ENCODE assay signal across 10 cellular contexts in the genomic region with DNA sequence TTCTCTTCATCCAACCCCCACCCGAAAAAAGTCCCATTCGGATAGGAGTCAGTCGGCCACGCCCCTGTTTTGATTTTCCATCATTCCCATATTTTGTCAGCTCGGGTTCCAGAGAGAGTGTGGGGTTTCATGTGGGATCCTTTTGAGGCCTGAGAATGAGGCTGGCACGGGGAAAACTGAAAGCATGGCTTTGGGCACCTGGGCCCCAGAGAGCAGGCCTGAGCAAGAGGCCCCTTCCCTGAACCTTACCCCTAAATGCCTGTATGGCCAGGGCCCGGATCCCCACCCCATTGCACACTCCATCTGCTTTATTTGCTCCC. TPM values are rescaled to one million over a fixed set of nuclear protein-coding genes. Genes with fewer than 3 reads are reported as not detected.
DNase-seq lines count a peak whose midpoint lies in the region; FAIRE-seq and TF ChIP-seq lines count a peak whose summit lies in the region.
"Had no signal": no experiment of that assay in that cellular context is flagged by ENCODE, and none has a peak within 500 bp of the region (broad histone marks: within the 10 kb centered on the region; RNA-seq: fewer than 3 reads in every experiment).

No MANE protein-coding gene starts in this region.

- H3K27me3 ChIP-seq in tibial nerve = peaks cover 0 to 98% of the 10 kb centered on the region in 2 donors
- peaks cover 93% of the 10 kb centered on the region for H3K27me3 ChIP-seq in brain microvascular endothelial cell (replicated peaks)

- peak overlapping the region; percentile 58 for H3K4me3 Mint-ChIP-seq in activated naive CD4-positive, alpha-beta T cell treated with anti-CD3 and anti-CD28 coated beads, Interleukin-2, amount 10 ng/mL, durations not matched to agents 7 days and 5 days

- H3K4me3 ChIP-seq in fibroblast of pulmonary artery (replicated peaks; ENCODE audit: low read depth, low read length) (peak overlapping the region; percentile 52), tibial nerve (peak overlapping the region in 2 of 4 donors; percentile 38 to 51), brain microvascular endothelial cell (ENCODE audit: low read depth, low read length) (no peak overlapping the region)

- H3K9me3 Mint-ChIP-seq in activated naive CD4-positive, alpha-beta T cell treated with anti-CD3 and anti-CD28 coated beads, Interleukin-2, amount 10 ng/mL, durations not matched to agents 7 days and 5 days = no peaks in the 10 kb centered on the region

- peaks cover 0 to 63% (median 17%) of the 10 kb centered on the region in 4 donors for H3K4me1 ChIP-seq in tibial nerve

- DNase-seq in activated naive CD4-positive, alpha-beta T cell treated with anti-CD3 and anti-CD28 coated beads, Interleukin-2, amount 10 ng/mL, durations not matched to agents 7 days and 5 days = no peak
- DNase-seq in activated naive CD4-positive, alpha-beta T cell treated with anti-CD3 and anti-CD28 coated beads, Interleukin-2, amount 50 U/mL, for 16 hours = no peak
- DNase-seq in fibroblast of pulmonary artery (ENCODE audit: low read depth) (no peak), tibial nerve (ENCODE audit: low spot score in 2 of 2) (no peak), urothelium cell line (ENCODE audit: low spot score) (no peak), brain microvascular endothelial cell (no peak)
- DNase-seq: nucleus accumbens; PC-3; stimulated activated naive CD4-positive, alpha-beta T cell treated with Interleukin-2 at 50 U/mL for 16 hours had no signal

- peaks cover 98% of the 10 kb centered on the region for H3K27me3 Mint-ChIP-seq in activated naive CD4-positive, alpha-beta T cell treated with anti-CD3 and anti-CD28 coated beads, Interleukin-2, amount 10 ng/mL, durations not matched to agents 7 days and 5 days

- no peaks in the 10 kb centered on the region for H3K36me3 ChIP-seq in tibial nerve
- no peaks in the 10 kb centered on the region for H3K36me3 ChIP-seq in brain microvascular endothelial cell (replicated peaks)

- H3K9me3 ChIP-seq in tibial nerve = no peaks in the 10 kb centered on the region

- peak overlapping the region in 3 of 4 donors; percentile 71 to 81 (median 75) for H3K27ac ChIP-seq in tibial nerve
- no peak overlapping the region for H3K27ac ChIP-seq in brain microvascular endothelial cell

- CTCF ChIA-PET in activated naive CD4-positive, alpha-beta T cell treated with anti-CD3 and anti-CD28 coated beads, Interleukin-2, amount 10 ng/mL, durations not matched to agents 7 days and 5 days (lab: Charles Lee) = interaction anchor here (0.5 to 1.6 kb wide), 5 partner anchors 10 to 504 kb away, joined by 3 to 6 read pairs (median 3); no protein-coding TSS in a partner anchor

- TF ChIP-seq POLR2A in tibial nerve (IDR thresholded peaks at IDR 0.05) = no peak

- no peak for FAIRE-seq in urothelium cell line (lab: Jason Lieb, UNC)
- FAIRE-seq: GM18507 had no signal

- peaks cover 9% of the 10 kb centered on the region for H3K36me3 Mint-ChIP-seq in activated naive CD4-positive, alpha-beta T cell treated with anti-CD3 and anti-CD28 coated beads, Interleukin-2, amount 10 ng/mL, durations not matched to agents 7 days and 5 days

- no peak overlapping the region for H3K27ac Mint-ChIP-seq in activated naive CD4-positive, alpha-beta T cell treated with anti-CD3 and anti-CD28 coated beads, Interleukin-2, amount 10 ng/mL, durations not matched to agents 7 days and 5 days

- in situ Hi-C loops in brain microvascular endothelial cell (cut with HindIII; ENCODE audit: low pct_ligation_motif_present, low sequenced_read_pairs) = no loop called here

- H3K4me1 Mint-ChIP-seq in activated naive CD4-positive, alpha-beta T cell treated with anti-CD3 and anti-CD28 coated beads, Interleukin-2, amount 10 ng/mL, durations not matched to agents 7 days and 5 days = peaks cover 84% of the 10 kb centered on the region

- 31 to 46% methylated on average over 7 of the region's 7 CpGs for WGBS in tibial nerve, 2 donors

- no peak for TF ChIP-seq CTCF in fibroblast of pulmonary artery (IDR thresholded peaks at IDR 0.05; ENCODE audit: low read length, missing control alignments)
- no peak for TF ChIP-seq CTCF in tibial nerve (IDR thresholded peaks at IDR 0.05)
- TF ChIP-seq CTCF in brain microvascular endothelial cell (IDR thresholded peaks at IDR 0.05; ENCODE audit: low read depth, low read length, missing control alignments) = no peak

- TF ChIP-seq EP300 in tibial nerve (IDR thresholded peaks at IDR 0.05) = no peak

RNA-seq across cellular contexts. Expression of gene HOXB4, which starts 4.6 kb away (rescaled TPM):
- 1 to 10 TPM; 1.2 to 3.5 (median 2.0) TPM for total RNA-seq in tibial nerve

RNA-seq across cellular contexts. Expression of gene HOXB3, which starts 7.3 kb away (rescaled TPM):
- total RNA-seq in tibial nerve = 10 to 100 TPM in 2 of 4 donors, 1 to 10 TPM in 2; 3.7 to 14.1 (median 9.4) TPM

RNA-seq across cellular contexts. Expression of gene HOXB5, which starts 10.9 kb away (rescaled TPM):
- 1 to 10 TPM in 2 of 4 donors, not detected in 2; 1.6 to 1.8 TPM for total RNA-seq in tibial nerve

RNA-seq across cellular contexts. Expression of gene HOXB6, which starts 22.1 kb away (rescaled TPM):
- 1 to 10 TPM in 3 of 4 donors, under 1 TPM in 1; 0.66 to 5.1 (median 2.9) TPM for total RNA-seq in tibial nerve

RNA-seq across cellular contexts. Expression of gene HOXB7, which starts 28.1 kb away (rescaled TPM):
- 1 to 10 TPM; 1.8 to 4.0 (median 2.3) TPM for total RNA-seq in tibial nerve
- total RNA-seq: PC-3 had no signal
